ENCODE assay signal across 8 cellular contexts in genomic region chr10:49540056-49540455, GRCh38. TPM values are rescaled to one million over a fixed set of nuclear protein-coding genes. Genes with fewer than 3 reads are reported as not detected.
DNase-seq lines count a peak whose midpoint lies in the region; ATAC-seq and TF ChIP-seq lines count a peak whose summit lies in the region.
"Not testable (repeated sequence)": the region's sequence is repeated elsewhere in the genome, so short reads cannot be mapped to it uniquely, and the experiment has no call there.

No MANE protein-coding gene starts in this region.

- in situ Hi-C loops in GM23248 (cut with MboI): not testable (repeated sequence)

- H2AFZ ChIP-seq in GM23248 (peak overlapping the region; percentile 87; the same call in 1 of the 2 replicates), PC-3 (ENCODE audit: low read length) (peak overlapping the region; percentile 85), hepatocyte (peak overlapping the region; percentile 69)

- H3K4me1 ChIP-seq in GM23248 (ENCODE audit: insufficient read depth) (peaks cover 40% of the 10 kb centered on the region), PC-3 (ENCODE audit: insufficient read depth, low read length) (peaks cover 39% of the 10 kb centered on the region), hepatocyte (ENCODE audit: insufficient read depth) (peaks cover 16% of the 10 kb centered on the region), skeletal muscle satellite cell (ENCODE audit: control insufficient read depth, insufficient read depth, low read length) (peaks cover 36% of the 10 kb centered on the region)

- not testable (repeated sequence) for H3K36me3 Mint-ChIP-seq in activated T-cell treated with anti-CD3 and anti-CD28 coated beads, Interleukin-2, amount 50 U/mL, for 4 hours (ENCODE audit: insufficient read depth); natural killer cell

- not testable (repeated sequence) for DNase-seq in GM23248; PC-3; activated T-cell treated with anti-CD3 and anti-CD28 coated beads, Interleukin-2, amount 50 U/mL, for 4 hours; coronary artery (ENCODE audit: low spot score); hepatocyte (ENCODE audit: low spot score); natural killer cell

- H3K4me3 Mint-ChIP-seq in activated T-cell treated with anti-CD3 and anti-CD28 coated beads, Interleukin-2, amount 50 U/mL, for 4 hours: peak overlapping the region; percentile 86
- H3K4me3 Mint-ChIP-seq in natural killer cell: peak overlapping the region; percentile 99

- CTCF ChIA-PET in PC-3 (lab: Charles Lee): interaction anchor here (0.6 kb wide), 1 partner anchor 504 kb away, joined by 3 read pairs; no protein-coding TSS in a partner anchor

- POLR2A ChIA-PET in PC-3 (lab: Charles Lee; ENCODE audit: unreplicated experiment): interaction anchor here (0.6 to 2.0 kb wide), 5 partner anchors 8 to 491 kb away, joined by 3 to 34 read pairs (median 7); no protein-coding TSS in a partner anchor

- H3K9me3 Mint-ChIP-seq in activated T-cell treated with anti-CD3 and anti-CD28 coated beads, Interleukin-2, amount 50 U/mL, for 4 hours; natural killer cell: not testable (repeated sequence)

- not testable (repeated sequence) for H3K36me3 ChIP-seq in GM23248 (ENCODE audit: low read depth); hepatocyte (replicated peaks; ENCODE audit: insufficient read depth, low read depth); skeletal muscle satellite cell (ENCODE audit: insufficient read depth, low read length)
- H3K36me3 ChIP-seq in PC-3 (ENCODE audit: low read depth, low read length): peaks cover 13% of the 10 kb centered on the region; the same call in 1 of the 2 replicates

- H3K4me2 ChIP-seq in GM23248 (ENCODE audit: unreplicated experiment) (peak overlapping the region; percentile 82), PC-3 (ENCODE audit: low read length) (peak overlapping the region; percentile 87), hepatocyte (peak overlapping the region; percentile 87), skeletal muscle satellite cell (ENCODE audit: low read length) (peak overlapping the region; percentile 88)

- H3K27me3 Mint-ChIP-seq in activated T-cell treated with anti-CD3 and anti-CD28 coated beads, Interleukin-2, amount 50 U/mL, for 4 hours (ENCODE audit: low read depth): peaks cover 26% of the 10 kb centered on the region
- peaks cover 13 to 24% of the 10 kb centered on the region in 2 donors for H3K27me3 Mint-ChIP-seq in natural killer cell (ENCODE audit: low read depth in 2 of 2)

- H4K20me1 ChIP-seq in GM23248 (ENCODE audit: insufficient read depth); PC-3 (ENCODE audit: low read length); hepatocyte (ENCODE audit: insufficient read depth, poor library complexity, severe bottlenecking): not testable (repeated sequence)

- H3K27ac ChIP-seq in 22Rv1: peak overlapping the region; percentile 84
- peak overlapping the region; percentile 93 for H3K27ac ChIP-seq in GM23248
- peak overlapping the region; percentile 75; the same call in 1 of the 2 replicates for H3K27ac ChIP-seq in PC-3 (ENCODE audit: low read length)
- not testable (repeated sequence) for H3K27ac ChIP-seq in coronary artery
- H3K27ac ChIP-seq in hepatocyte: peak overlapping the region; percentile 89

- not testable (repeated sequence) for BruUV-seq in PC-3 (replicated peaks; lab: Mats Ljungman, UMichigan)

- not testable (repeated sequence) for H3K27me3 ChIP-seq in GM23248 (replicated peaks; ENCODE audit: insufficient read depth); PC-3 (ENCODE audit: low read length); hepatocyte; skeletal muscle satellite cell (ENCODE audit: control insufficient read depth, insufficient read depth, low read length)

- not testable (repeated sequence) for TF ChIP-seq CTCF in 22Rv1 (IDR thresholded peaks at IDR 0.05); PC-3 (conservative IDR thresholded peaks at IDR 0.05; ENCODE audit: low read depth, low read length); coronary artery (IDR thresholded peaks at IDR 0.05); hepatocyte (IDR thresholded peaks at IDR 0.05; ENCODE audit: poor library complexity); natural killer cell (IDR thresholded peaks at IDR 0.05)

- H3K9ac ChIP-seq in GM23248 (peak overlapping the region; percentile 92; the same call in 1 of the 2 replicates), PC-3 (ENCODE audit: low read length) (peak overlapping the region; percentile 73; the same call in 1 of the 2 replicates), skeletal muscle satellite cell (ENCODE audit: low read depth, low read length) (peak overlapping the region; percentile 93)

- H3K79me2 ChIP-seq in GM23248 (ENCODE audit: insufficient read depth): peaks cover 37% of the 10 kb centered on the region
- H3K79me2 ChIP-seq in PC-3 (ENCODE audit: low read length): peaks cover 36% of the 10 kb centered on the region
- H3K79me2 ChIP-seq in hepatocyte: peaks cover 31% of the 10 kb centered on the region

- H3K4me3 ChIP-seq in GM23248: peak overlapping the region; percentile 86; the same call in 1 of the 2 replicates
- peak overlapping the region; percentile 75 for H3K4me3 ChIP-seq in PC-3 (ENCODE audit: low read length)
- peak overlapping the region; percentile 93 for H3K4me3 ChIP-seq in coronary artery
- peak overlapping the region; percentile 28 for H3K4me3 ChIP-seq in hepatocyte
- not testable (repeated sequence) for H3K4me3 ChIP-seq in skeletal muscle satellite cell (ENCODE audit: low read length)

- H3K4me1 Mint-ChIP-seq in activated T-cell treated with anti-CD3 and anti-CD28 coated beads, Interleukin-2, amount 50 U/mL, for 4 hours (ENCODE audit: low read depth): peaks cover 32% of the 10 kb centered on the region
- peaks cover 36 to 37% of the 10 kb centered on the region in 2 donors for H3K4me1 Mint-ChIP-seq in natural killer cell

- peaks cover 36% of the 10 kb centered on the region for H3F3A ChIP-seq in GM23248 (ENCODE audit: insufficient read depth)
- H3F3A ChIP-seq in PC-3 (ENCODE audit: low read length, unreplicated experiment): not testable (repeated sequence)

- intact Hi-C loops in PC-3 (cut with micrococcal nuclease); natural killer cell (cut with micrococcal nuclease): not testable (repeated sequence)

- H3K27ac Mint-ChIP-seq in natural killer cell: peak overlapping the region in 1 of 2 donors; percentile 93

- H3K9me3 ChIP-seq in GM23248 (ENCODE audit: low read depth); PC-3 (ENCODE audit: low read length); hepatocyte (ENCODE audit: low read depth); skeletal muscle satellite cell (replicated peaks; ENCODE audit: low read length): not testable (repeated sequence)

- 92% methylated on average over 14 to 15 of the region's 15 CpGs for WGBS in GM23248 (ENCODE audit: low coverage in 1 of 2, low lambda C conversion rate in 2 of 2, missing lambda C conversion rate in 2 of 2), 2 experiments
- 60% methylated on average over 15 of the region's 15 CpGs for WGBS in hepatocyte (ENCODE audit: low lambda C conversion rate, missing lambda C conversion rate)

- ATAC-seq in PC-3; activated T-cell treated with anti-CD3 and anti-CD28 coated beads, Interleukin-2, amount 50 U/mL, for 4 hours; natural killer cell: not testable (repeated sequence)

- not testable (repeated sequence) for H3K9me2 ChIP-seq in GM23248 (ENCODE audit: insufficient read depth); PC-3 (replicated peaks; ENCODE audit: low read length); hepatocyte (replicated peaks; ENCODE audit: insufficient read depth)

RNA-seq across cellular contexts. Expression of gene ERCC6, which starts 1.1 kb away (rescaled TPM):
- 69.2 and 101 TPM in 2 replicates for total RNA-seq in GM23248 (2014; rRNA removed; shearing (Covaris generic))
- polyA plus RNA-seq in GM23248 (2016; fragmentation: Nextera tagmentation; extraction: Ambion mirVana) (47.6 and 50.8 TPM in 2 replicates), hepatocyte (6.9 and 7.3 TPM in 2 replicates)
- total RNA-seq in PC-3 (2014; rRNA removed) (36.7 and 43.0 TPM in 2 replicates), hepatocyte (15.6 and 16.5 TPM in 2 replicates), natural killer cell (10 to 100 TPM; 36.4 to 54.6 (median 52.6) TPM)
- 10 to 100 TPM; 10.8 to 12.4 (median 11.1) TPM for total RNA-seq in activated T-cell treated with anti-CD3 and anti-CD28 coated beads, Interleukin-2, amount 50 U/mL, for 4 hours
- total RNA-seq in skeletal muscle satellite cell (2012; rRNA removed): 15.5 and 20.8 TPM in 2 replicates
